In the genomic region with DNA sequence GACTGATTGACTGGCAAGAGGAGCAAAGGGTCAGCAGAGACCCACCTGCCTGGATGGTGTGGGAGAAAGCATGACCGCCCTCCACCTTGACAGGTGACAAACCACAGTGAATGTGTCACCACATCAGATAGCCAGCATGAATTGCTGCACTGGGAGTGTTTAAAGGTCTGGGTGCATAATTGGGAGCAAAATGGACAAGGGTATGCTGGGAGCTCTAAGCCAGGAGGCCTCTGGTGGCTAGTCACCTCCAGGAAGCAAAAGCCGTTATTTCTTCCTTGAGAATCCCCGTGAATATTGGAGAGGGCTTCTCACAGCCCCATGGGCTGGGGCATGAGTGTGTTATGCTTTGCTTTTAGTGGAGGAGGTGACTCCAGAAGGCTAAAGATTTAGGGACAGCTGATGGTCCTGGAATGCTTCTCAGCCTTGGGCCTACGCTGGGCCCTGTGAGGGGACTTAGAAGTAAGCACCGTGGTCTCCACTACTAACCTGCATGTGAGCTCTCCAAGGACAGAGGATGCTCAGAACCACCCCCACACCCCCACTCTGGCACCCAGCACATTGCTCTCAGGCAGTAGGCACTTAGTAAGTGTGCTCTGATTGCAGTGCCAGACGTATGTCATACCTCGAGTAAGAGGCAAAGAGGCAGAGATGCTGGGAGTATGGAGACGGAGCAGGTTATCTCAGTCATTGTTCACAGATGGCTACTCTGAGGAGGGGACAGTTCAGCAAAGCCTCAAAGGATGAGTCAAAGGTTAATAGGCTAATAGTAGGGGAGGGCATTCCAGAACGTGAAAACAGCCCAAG, we compare ENCODE assay signal across 14 cellular contexts. TPM values are rescaled to one million over a fixed set of nuclear protein-coding genes. Genes with fewer than 3 reads are reported as not detected.
DNase-seq lines count a peak whose midpoint lies in the region; ATAC-seq and TF ChIP-seq lines count a peak whose summit lies in the region.
"Had no signal": no experiment of that assay in that cellular context is flagged by ENCODE, and none has a peak within 500 bp of the region (broad histone marks: within the 10 kb centered on the region; RNA-seq: fewer than 3 reads in every experiment).

No MANE protein-coding gene starts in this region.

- no peaks in the 10 kb centered on the region for H3K79me2 ChIP-seq in hepatocyte

- H3K36me3 ChIP-seq in HEK293 (ENCODE audit: control insufficient read depth in 2 of 2, insufficient read depth in 1 of 2, low read length in 2 of 2), result no peaks in the 10 kb centered on the region
- no peaks in the 10 kb centered on the region for H3K36me3 ChIP-seq in hepatocyte (replicated peaks; ENCODE audit: insufficient read depth, low read depth)

- H3K4me1 ChIP-seq in HEK293 (ENCODE audit: control insufficient read depth, insufficient read depth, low read length) (peaks cover 4% of the 10 kb centered on the region), hepatocyte (ENCODE audit: insufficient read depth) (peaks cover 31% of the 10 kb centered on the region)

- no peaks in the 10 kb centered on the region for H3K27me3 ChIP-seq in hepatocyte

- TF ChIP-seq CTCF in HEK293 (tag by site-specific recombination; IDR thresholded peaks at IDR 0.05), result no peak
- no peak for TF ChIP-seq CTCF in hepatocyte (IDR thresholded peaks at IDR 0.05; ENCODE audit: poor library complexity)

- peaks cover 30% of the 10 kb centered on the region for H3K4me1 Mint-ChIP-seq in activated CD4-positive, alpha-beta memory T cell treated with anti-CD3 and anti-CD28 coated beads for 36 hours (ENCODE audit: low read depth)
- peaks cover 47% of the 10 kb centered on the region for H3K4me1 Mint-ChIP-seq in stimulated activated memory B cell treated with anti-CD40 and anti-IgM and Interleukin-4, amounts not matched to agents 10 μg/mL and 1 μg/mL and 100 μg/mL, for 72 hours

- H2AFZ ChIP-seq in hepatocyte, result no peak overlapping the region

- 71% methylated on average over 9 of the region's 9 CpGs for WGBS in hepatocyte (ENCODE audit: low lambda C conversion rate, missing lambda C conversion rate)

- ATAC-seq in stimulated activated memory B cell treated with anti-CD40 and anti-IgM and Interleukin-4, amounts not matched to agents 10 μg/mL and 1 μg/mL and 100 μg/mL, for 72 hours, result no peak

- intact Hi-C loops in activated CD4-positive, alpha-beta memory T cell treated with anti-CD3 and anti-CD28 coated beads for 36 hours (cut with micrococcal nuclease), result loop anchor here (2.0 to 10.0 kb wide), 6 partner anchors 58 to 955 kb away; a partner anchor contains a TSS

- CTCF ChIA-PET in HEK293 (lab: Yijun Ruan, JAX), result interaction anchor here (1.0 to 7.7 kb wide), 14 partner anchors 10 to 320 kb away, joined by 3 to 140 read pairs (median 10); a partner anchor contains a TSS
- CTCF ChIA-PET in activated CD4-positive, alpha-beta memory T cell treated with anti-CD3 and anti-CD28 coated beads for 36 hours (lab: Charles Lee), result interaction anchor here (1.3 to 13.6 kb wide), 21 partner anchors 9 to 436 kb away, joined by 3 to 461 read pairs (median 7); a partner anchor contains a TSS

- H3K9me3 ChIP-seq in HEK293 (ENCODE audit: control insufficient read depth, insufficient read depth, low read depth, low read length), result no peaks in the 10 kb centered on the region
- H3K9me3 ChIP-seq in hepatocyte (ENCODE audit: low read depth), result no peaks in the 10 kb centered on the region

- DNase-seq in activated CD4-positive, alpha-beta memory T cell treated with anti-CD3 and anti-CD28 coated beads for 36 hours, result peak; percentile 18
- DNase-seq in hepatocyte (ENCODE audit: low spot score), result peak; percentile 7
- no peak for DNase-seq in T-helper 9 cell
- no peak for DNase-seq in NCI-H1436 treated with DMSO at 0.1 percent for 48 hours (lab: John Stamatoyannopoulos, UW)
- DNase-seq in anterior cingulate cortex (lab: John Stamatoyannopoulos, UW), result no peak
- DNase-seq: GF-D8; NCI-H146; stimulated activated CD4-positive, alpha-beta T cell treated with anti-CD3 and anti-CD28 coated beads, Interleukin-12 subunit alpha, Interleukin-12 subunit beta, amount 100 ng/mL, for 4 hours had no signal

- H3K4me3 Mint-ChIP-seq in activated CD4-positive, alpha-beta memory T cell treated with anti-CD3 and anti-CD28 coated beads for 36 hours, result no peak overlapping the region
- no peak overlapping the region for H3K4me3 Mint-ChIP-seq in stimulated activated memory B cell treated with anti-CD40 and anti-IgM and Interleukin-4, amounts not matched to agents 10 μg/mL and 1 μg/mL and 100 μg/mL, for 72 hours
- H3K4me3 Mint-ChIP-seq: stimulated activated naive CD8-positive, alpha-beta T cell treated with anti-CD3 and anti-CD28 coated beads, Interleukin-15, Interleukin-2, amounts not matched to agents 100 ng/mL and 50 ng/mL, for 24 hours had no signal

- no peaks in the 10 kb centered on the region for H3K9me2 ChIP-seq in hepatocyte (replicated peaks; ENCODE audit: insufficient read depth)

- H4K20me1 ChIP-seq in hepatocyte (ENCODE audit: insufficient read depth, poor library complexity, severe bottlenecking), result no peaks in the 10 kb centered on the region

- H3K27ac Mint-ChIP-seq in activated CD4-positive, alpha-beta memory T cell treated with anti-CD3 and anti-CD28 coated beads for 36 hours, result peak overlapping the region; percentile 60
- H3K27ac Mint-ChIP-seq in stimulated activated memory B cell treated with anti-CD40 and anti-IgM and Interleukin-4, amounts not matched to agents 10 μg/mL and 1 μg/mL and 100 μg/mL, for 72 hours, result peak overlapping the region; percentile 82

- no peak overlapping the region for H3K4me2 ChIP-seq in hepatocyte

- H3K27ac ChIP-seq in HEK293 (ENCODE audit: extremely low read depth, low read depth, low read length), result no peak overlapping the region
- H3K27ac ChIP-seq in hepatocyte, result no peak overlapping the region

- H3K4me3 ChIP-seq in HEK293 (ENCODE audit: low read depth, low read length), result no peak overlapping the region
- no peak overlapping the region for H3K4me3 ChIP-seq in hepatocyte

- H3K9me3 Mint-ChIP-seq in activated CD4-positive, alpha-beta memory T cell treated with anti-CD3 and anti-CD28 coated beads for 36 hours, result no peaks in the 10 kb centered on the region
- H3K9me3 Mint-ChIP-seq in stimulated activated memory B cell treated with anti-CD40 and anti-IgM and Interleukin-4, amounts not matched to agents 10 μg/mL and 1 μg/mL and 100 μg/mL, for 72 hours, result no peaks in the 10 kb centered on the region
- H3K9me3 Mint-ChIP-seq: stimulated activated naive CD8-positive, alpha-beta T cell treated with anti-CD3 and anti-CD28 coated beads, Interleukin-15, Interleukin-2, amounts not matched to agents 100 ng/mL and 50 ng/mL, for 24 hours had no signal

- H3K27me3 Mint-ChIP-seq in activated CD4-positive, alpha-beta memory T cell treated with anti-CD3 and anti-CD28 coated beads for 36 hours, result no peaks in the 10 kb centered on the region
- H3K27me3 Mint-ChIP-seq in stimulated activated memory B cell treated with anti-CD40 and anti-IgM and Interleukin-4, amounts not matched to agents 10 μg/mL and 1 μg/mL and 100 μg/mL, for 72 hours, result no peaks in the 10 kb centered on the region
- H3K27me3 Mint-ChIP-seq: stimulated activated naive CD8-positive, alpha-beta T cell treated with anti-CD3 and anti-CD28 coated beads, Interleukin-15, Interleukin-2, amounts not matched to agents 100 ng/mL and 50 ng/mL, for 24 hours had no signal

- no peaks in the 10 kb centered on the region for H3K36me3 Mint-ChIP-seq in activated CD4-positive, alpha-beta memory T cell treated with anti-CD3 and anti-CD28 coated beads for 36 hours
- H3K36me3 Mint-ChIP-seq in stimulated activated memory B cell treated with anti-CD40 and anti-IgM and Interleukin-4, amounts not matched to agents 10 μg/mL and 1 μg/mL and 100 μg/mL, for 72 hours, result no peaks in the 10 kb centered on the region

- POLR2A ChIA-PET in HEK293 (lab: Yijun Ruan, JAX), result interaction anchor here (0.8 to 1.2 kb wide), 3 partner anchors 9 to 278 kb away, joined by 3 to 4 read pairs (median 3); a partner anchor contains a TSS
- POLR2A ChIA-PET in activated CD4-positive, alpha-beta memory T cell treated with anti-CD3 and anti-CD28 coated beads for 36 hours (lab: Charles Lee), result interaction anchor here (1.6 to 7.4 kb wide), 3 partner anchors 12 to 112 kb away, joined by 10 to 103 read pairs (median 10); a partner anchor contains a TSS

TF ChIP-seq in HEK293, 187 proteins besides CTCF, POLR2A, EP300 and RAD21:
- TF ChIP-seq, protein P1, sequence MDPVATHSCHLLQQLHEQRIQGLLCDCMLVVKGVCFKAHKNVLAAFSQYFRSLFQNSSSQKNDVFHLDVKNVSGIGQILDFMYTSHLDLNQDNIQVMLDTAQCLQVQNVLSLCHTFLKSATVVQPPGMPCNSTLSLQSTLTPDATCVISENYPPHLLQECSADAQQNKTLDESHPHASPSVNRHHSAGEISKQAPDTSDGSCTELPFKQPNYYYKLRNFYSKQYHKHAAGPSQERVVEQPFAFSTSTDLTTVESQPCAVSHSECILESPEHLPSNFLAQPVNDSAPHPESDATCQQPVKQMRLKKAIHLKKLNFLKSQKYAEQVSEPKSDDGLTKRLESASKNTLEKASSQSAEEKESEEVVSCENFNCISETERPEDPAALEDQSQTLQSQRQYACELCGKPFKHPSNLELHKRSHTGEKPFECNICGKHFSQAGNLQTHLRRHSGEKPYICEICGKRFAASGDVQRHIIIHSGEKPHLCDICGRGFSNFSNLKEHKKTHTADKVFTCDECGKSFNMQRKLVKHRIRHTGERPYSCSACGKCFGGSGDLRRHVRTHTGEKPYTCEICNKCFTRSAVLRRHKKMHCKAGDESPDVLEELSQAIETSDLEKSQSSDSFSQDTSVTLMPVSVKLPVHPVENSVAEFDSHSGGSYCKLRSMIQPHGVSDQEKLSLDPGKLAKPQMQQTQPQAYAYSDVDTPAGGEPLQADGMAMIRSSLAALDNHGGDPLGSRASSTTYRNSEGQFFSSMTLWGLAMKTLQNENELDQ (tag by site-specific recombination; IDR thresholded peaks at IDR 0.05; ENCODE audit: low read depth), result no peak
- no peak for TF ChIP-seq ZNF37A (tag by site-specific recombination; IDR thresholded peaks at IDR 0.05)
- TF ChIP-seq ZNF391 (tag by site-specific recombination; IDR thresholded peaks at IDR 0.05; ENCODE audit: borderline replicate concordance, low read depth), result no peak
- peak; percentile 79; the same call in 1 of the 2 replicates for TF ChIP-seq ZNF600 (tag by site-specific recombination; IDR thresholded peaks at IDR 0.05)
TF ChIP-seq in HEK293: peak in this region for 1.

RNA-seq across cellular contexts. Expression of a gene that starts 9.1 kb away (rescaled TPM):
- 100 to 1,000 TPM; 104 to 106 TPM for total RNA-seq in activated CD4-positive, alpha-beta memory T cell treated with anti-CD3 and anti-CD28 coated beads for 36 hours
- total RNA-seq in hepatocyte, result 25.6 and 30.9 TPM in 2 replicates
- 35.8 and 44.8 TPM in 2 replicates for polyA plus RNA-seq in hepatocyte

RNA-seq across cellular contexts. Expression of a gene that starts 43.7 kb away (rescaled TPM):
- total RNA-seq in activated CD4-positive, alpha-beta memory T cell treated with anti-CD3 and anti-CD28 coated beads for 36 hours, result 1 to 10 TPM; 4.1 to 5.0 TPM
- not detected in 2 replicates for total RNA-seq in hepatocyte
- not detected in 2 replicates for polyA plus RNA-seq in hepatocyte
- total RNA-seq: fibroblast of villous mesenchyme, lower leg skin, OCI-LY7 had no signal

RNA-seq across cellular contexts. Expression of a gene that starts 57.1 kb away (rescaled TPM):
- total RNA-seq in activated CD4-positive, alpha-beta memory T cell treated with anti-CD3 and anti-CD28 coated beads for 36 hours, result 10 to 100 TPM; 44.6 to 47.6 TPM
- total RNA-seq in hepatocyte, result 28.1 and 33.4 TPM in 2 replicates
- 27.0 and 34.3 TPM in 2 replicates for polyA plus RNA-seq in hepatocyte

Comparison
In these comparisons a context has a peak if more than half of its experiments do, and no peak if none do; other contexts are left out.
1. DNase-seq: peak in activated CD4-positive, alpha-beta memory T cell treated with anti-CD3 and anti-CD28 coated beads for 36 hours (single experiment) and hepatocyte (single experiment); none in T-helper 9 cell (single experiment), NCI-H1436 treated with DMSO at 0.1 percent for 48 hours (single experiment) and anterior cingulate cortex (0 of 58).